Comparison of ENCODE assay signal across 9 cellular contexts in genomic region chr20:44615876-44616603, GRCh38. TPM values are rescaled to one million over a fixed set of nuclear protein-coding genes. Genes with fewer than 3 reads are reported as not detected.
DNase-seq lines count a peak whose midpoint lies in the region; ATAC-seq and TF ChIP-seq lines count a peak whose summit lies in the region.
"Had no signal": no experiment of that assay in that cellular context is flagged by ENCODE, and none has a peak within 500 bp of the region (broad histone marks: within the 10 kb centered on the region; RNA-seq: fewer than 3 reads in every experiment).

No MANE protein-coding gene starts in this region.

- POLR2A ChIA-PET in CD8-positive, alpha-beta memory T cell (lab: Charles Lee): interaction anchor here (0.6 kb wide), 2 partner anchors 19 to 53 kb away, joined by 3 to 4 read pairs; no protein-coding TSS in a partner anchor

- peaks cover 0 to 2% of the 10 kb centered on the region in 2 donors for H3K27me3 Mint-ChIP-seq in CD8-positive, alpha-beta memory T cell
- H3K27me3 Mint-ChIP-seq in activated T-helper 1 cell treated with anti-CD3 and anti-CD28 coated beads, Interleukin-12 subunit alpha, Interleukin-12 subunit beta, Interleukin-2, Interleukin-4 antibody, amounts not matched to agents 30 ng/mL and 10 ng/mL and 1 ng/mL, durations not matched to agents 14 hours and 24 hours and 36 hours (ENCODE audit: insufficient read depth): no peaks in the 10 kb centered on the region

- H3K9me3 Mint-ChIP-seq in CD8-positive, alpha-beta memory T cell: no peaks in the 10 kb centered on the region
- no peaks in the 10 kb centered on the region for H3K9me3 Mint-ChIP-seq in activated T-helper 1 cell treated with anti-CD3 and anti-CD28 coated beads, Interleukin-12 subunit alpha, Interleukin-12 subunit beta, Interleukin-2, Interleukin-4 antibody, amounts not matched to agents 30 ng/mL and 10 ng/mL and 1 ng/mL, durations not matched to agents 14 hours and 24 hours and 36 hours

- no peaks in the 10 kb centered on the region for H3K9me3 ChIP-seq in CD8-positive, alpha-beta memory T cell (ENCODE audit: low read length)
- no peaks in the 10 kb centered on the region for H3K9me3 ChIP-seq in left ventricle myocardium inferior (replicated peaks)

- peaks cover 52 to 61% (median 59%) of the 10 kb centered on the region in 3 donors for H3K4me1 Mint-ChIP-seq in CD8-positive, alpha-beta memory T cell
- H3K4me1 Mint-ChIP-seq in activated T-helper 1 cell treated with anti-CD3 and anti-CD28 coated beads, Interleukin-12 subunit alpha, Interleukin-12 subunit beta, Interleukin-2, Interleukin-4 antibody, amounts not matched to agents 30 ng/mL and 10 ng/mL and 1 ng/mL, durations not matched to agents 14 hours and 24 hours and 36 hours (ENCODE audit: low read depth): peaks cover 35% of the 10 kb centered on the region

- no peak overlapping the region for H3K27ac ChIP-seq in CD8-positive, alpha-beta memory T cell (ENCODE audit: low read depth, low read length)
- H3K27ac ChIP-seq in left ventricle myocardium inferior (replicated peaks): peak overlapping the region; percentile 91

- CTCF ChIA-PET in CD8-positive, alpha-beta memory T cell (lab: Charles Lee): interaction anchor here (1.4 to 3.4 kb wide), 3 partner anchors 34 to 69 kb away, joined by 7 to 15 read pairs (median 8); no protein-coding TSS in a partner anchor

- no peak overlapping the region for H3K4me3 ChIP-seq in CD8-positive, alpha-beta memory T cell (ENCODE audit: low read length)
- H3K4me3 ChIP-seq in left ventricle myocardium inferior: peak overlapping the region; percentile 33

- peak in 1 of 5 donors; percentile 25 for DNase-seq in CD8-positive, alpha-beta memory T cell
- no peak for DNase-seq in activated T-helper 1 cell treated with anti-CD3 and anti-CD28 coated beads, Interleukin-12 subunit alpha, Interleukin-12 subunit beta, Interleukin-2, Interleukin-4 antibody, amounts not matched to agents 30 ng/mL and 10 ng/mL and 1 ng/mL, durations not matched to agents 14 hours and 24 hours and 36 hours (ENCODE audit: low spot score)
- DNase-seq in left ventricle myocardium inferior (peak; percentile 46), putamen (ENCODE audit: low spot score) (peak; percentile 96), activated gamma-delta T cell (lab: John Stamatoyannopoulos, UW) (no peak), NCI-H2196 treated with DMSO at 0.1 percent for 48 hours (lab: John Stamatoyannopoulos, UW; ENCODE audit: unreplicated experiment) (no peak)
- no peak for DNase-seq in activated CD4-positive, CD25-positive, alpha-beta regulatory T cell treated with anti-CD3 and anti-CD28 coated beads, Interleukin-2, amount 50 U/mL, for 72 hours
- DNase-seq: NCI-H1092 had no signal

- H3K27ac Mint-ChIP-seq in CD8-positive, alpha-beta memory T cell: peak overlapping the region; percentile 64 to 97 (median 87)
- peak overlapping the region; percentile 84 for H3K27ac Mint-ChIP-seq in activated T-helper 1 cell treated with anti-CD3 and anti-CD28 coated beads, Interleukin-12 subunit alpha, Interleukin-12 subunit beta, Interleukin-2, Interleukin-4 antibody, amounts not matched to agents 30 ng/mL and 10 ng/mL and 1 ng/mL, durations not matched to agents 14 hours and 24 hours and 36 hours

- peaks cover 49% of the 10 kb centered on the region for H3K4me1 ChIP-seq in CD8-positive, alpha-beta memory T cell (ENCODE audit: insufficient read depth, low read length)
- H3K4me1 ChIP-seq in left ventricle myocardium inferior: peaks cover 83% of the 10 kb centered on the region

- peaks cover 11% of the 10 kb centered on the region for H3K36me3 ChIP-seq in CD8-positive, alpha-beta memory T cell (ENCODE audit: insufficient read depth, low read length)
- peaks cover 75% of the 10 kb centered on the region for H3K36me3 ChIP-seq in left ventricle myocardium inferior

- H3K4me3 Mint-ChIP-seq in CD8-positive, alpha-beta memory T cell: peak overlapping the region in 2 of 7 donors; percentile 32 to 82
- no peak overlapping the region for H3K4me3 Mint-ChIP-seq in activated T-helper 1 cell treated with anti-CD3 and anti-CD28 coated beads, Interleukin-12 subunit alpha, Interleukin-12 subunit beta, Interleukin-2, Interleukin-4 antibody, amounts not matched to agents 30 ng/mL and 10 ng/mL and 1 ng/mL, durations not matched to agents 14 hours and 24 hours and 36 hours

- no peak for ATAC-seq in HG02610 (IDR thresholded peaks at IDR 0.05; ENCODE audit: unreplicated experiment)

- H3K36me3 Mint-ChIP-seq in CD8-positive, alpha-beta memory T cell: peaks cover 12 to 42% (median 15%) of the 10 kb centered on the region in 3 donors
- peaks cover 36% of the 10 kb centered on the region for H3K36me3 Mint-ChIP-seq in activated T-helper 1 cell treated with anti-CD3 and anti-CD28 coated beads, Interleukin-12 subunit alpha, Interleukin-12 subunit beta, Interleukin-2, Interleukin-4 antibody, amounts not matched to agents 30 ng/mL and 10 ng/mL and 1 ng/mL, durations not matched to agents 14 hours and 24 hours and 36 hours (ENCODE audit: low read depth)

- intact Hi-C loops in activated T-helper 1 cell treated with anti-CD3 and anti-CD28 coated beads, Interleukin-12 subunit alpha, Interleukin-12 subunit beta, Interleukin-2, Interleukin-4 antibody, amounts not matched to agents 30 ng/mL and 10 ng/mL and 1 ng/mL, durations not matched to agents 14 hours and 24 hours and 36 hours (cut with micrococcal nuclease): no loop called here
- intact Hi-C loops in left ventricle myocardium inferior (cut with micrococcal nuclease): no loop called here

- no peak for TF ChIP-seq CTCF in left ventricle myocardium inferior (IDR thresholded peaks at IDR 0.05; ENCODE audit: borderline replicate concordance)

- no peaks in the 10 kb centered on the region for H3K27me3 ChIP-seq in CD8-positive, alpha-beta memory T cell (ENCODE audit: insufficient read depth, low read length, poor library complexity, severe bottlenecking)
- no peaks in the 10 kb centered on the region for H3K27me3 ChIP-seq in left ventricle myocardium inferior (ENCODE audit: low read depth)

RNA-seq across cellular contexts. Expression of gene PKIG, which starts 33.7 kb away (rescaled TPM):
- 1 to 10 TPM; 4.4 to 4.9 TPM for total RNA-seq in CD8-positive, alpha-beta memory T cell
- 0.97 TPM for polyA plus RNA-seq in CD8-positive, alpha-beta memory T cell
- 1.3 and 2.4 TPM in 2 replicates for total RNA-seq in activated T-helper 1 cell treated with anti-CD3 and anti-CD28 coated beads, Interleukin-12 subunit alpha, Interleukin-12 subunit beta, Interleukin-2, Interleukin-4 antibody, amounts not matched to agents 30 ng/mL and 10 ng/mL and 1 ng/mL, durations not matched to agents 14 hours and 24 hours and 36 hours
- 172 TPM for total RNA-seq in left ventricle myocardium inferior

RNA-seq across cellular contexts. Expression of gene ADA, which starts 35.5 kb away (rescaled TPM):
- 10 to 100 TPM; 21.1 to 21.3 TPM for total RNA-seq in CD8-positive, alpha-beta memory T cell
- polyA plus RNA-seq in CD8-positive, alpha-beta memory T cell: 56.4 TPM
- total RNA-seq in activated T-helper 1 cell treated with anti-CD3 and anti-CD28 coated beads, Interleukin-12 subunit alpha, Interleukin-12 subunit beta, Interleukin-2, Interleukin-4 antibody, amounts not matched to agents 30 ng/mL and 10 ng/mL and 1 ng/mL, durations not matched to agents 14 hours and 24 hours and 36 hours: 45.1 and 45.5 TPM in 2 replicates
- 6.7 TPM for total RNA-seq in left ventricle myocardium inferior

Comparison
In these comparisons a context has a peak if more than half of its experiments do, and no peak if none do; other contexts are left out.
1. DNase-seq: peak in left ventricle myocardium inferior (single experiment) and putamen (single experiment); none in activated T-helper 1 cell treated with anti-CD3 and anti-CD28 coated beads, Interleukin-12 subunit alpha, Interleukin-12 subunit beta, Interleukin-2, Interleukin-4 antibody, amounts not matched to agents 30 ng/mL and 10 ng/mL and 1 ng/mL, durations not matched to agents 14 hours and 24 hours and 36 hours (single experiment), activated gamma-delta T cell (single experiment), NCI-H2196 treated with DMSO at 0.1 percent for 48 hours (single experiment) and activated CD4-positive, CD25-positive, alpha-beta regulatory T cell treated with anti-CD3 and anti-CD28 coated beads, Interleukin-2, amount 50 U/mL, for 72 hours (single experiment).
2. RNA of gene PKIG, which starts 33.7 kb away (total RNA-seq): 172 TPM in left ventricle myocardium inferior (single experiment); 4.4 to 4.9 TPM in CD8-positive, alpha-beta memory T cell and 1.3 to 2.4 TPM in activated T-helper 1 cell treated with anti-CD3 and anti-CD28 coated beads, Interleukin-12 subunit alpha, Interleukin-12 subunit beta, Interleukin-2, Interleukin-4 antibody, amounts not matched to agents 30 ng/mL and 10 ng/mL and 1 ng/mL, durations not matched to agents 14 hours and 24 hours and 36 hours; every median in the first group is over 10 times any median in the second.